ENCODE assay signal across 15 cellular contexts in the genomic region with DNA sequence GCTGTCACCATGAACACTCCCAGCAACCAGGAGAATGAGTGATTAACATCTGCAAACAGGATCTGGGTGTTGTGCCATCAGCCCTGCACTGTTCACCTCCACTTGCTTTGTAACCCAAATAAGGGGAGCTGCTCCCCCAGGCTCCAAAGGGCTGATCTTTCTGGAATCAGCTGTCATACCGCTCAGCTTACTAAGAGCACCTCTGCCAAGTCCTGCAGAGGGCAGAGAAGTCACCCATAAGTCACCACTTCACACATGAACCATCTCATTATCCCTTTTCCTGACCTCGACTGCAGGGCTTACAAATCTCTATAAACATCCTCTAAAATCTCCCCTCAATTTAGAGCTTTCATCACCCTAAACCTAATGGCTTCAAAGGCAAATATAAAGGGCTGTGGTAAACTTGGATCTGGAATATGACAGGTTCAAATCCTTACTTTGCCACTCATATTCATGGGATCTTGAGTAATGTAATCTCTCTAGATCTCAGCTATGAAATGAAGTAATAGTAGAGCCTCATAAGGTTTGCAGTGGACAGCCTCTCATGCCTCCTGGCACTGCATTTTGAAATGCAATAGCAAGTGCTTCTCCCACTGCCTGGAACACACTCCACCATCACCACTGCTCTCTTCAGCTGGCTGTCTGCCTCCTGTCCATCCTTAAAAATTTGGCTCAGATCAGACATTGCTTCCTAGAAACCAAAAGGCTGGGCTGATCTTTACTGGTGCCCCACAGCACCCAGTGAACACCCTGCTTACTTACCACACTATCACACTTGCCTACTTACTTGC. TPM values are rescaled to one million over a fixed set of nuclear protein-coding genes. Genes with fewer than 3 reads are reported as not detected.
A peak's percentile ranks its signal among the peaks of the same experiment; 100 is the strongest.
DNase-seq lines count a peak whose midpoint lies in the region; ATAC-seq and TF ChIP-seq lines count a peak whose summit lies in the region.
"Had no signal": no experiment of that assay in that cellular context is flagged by ENCODE, and none has a peak within 500 bp of the region (broad histone marks: within the 10 kb centered on the region; RNA-seq: fewer than 3 reads in every experiment).

No MANE protein-coding gene starts in this region.

- H3K4me2 ChIP-seq in parathyroid adenoma (ENCODE audit: low read length), result peak overlapping the region; percentile 47

- H3K4me1 Mint-ChIP-seq in activated naive CD4-positive, alpha-beta T cell treated with anti-CD3 and anti-CD28 coated beads, Interleukin-2, amount 50 U/mL, for 24 hours, result peaks cover 27% of the 10 kb centered on the region
- H3K4me1 Mint-ChIP-seq in stimulated activated naive B cell treated with anti-CD40 and anti-IgM and Interleukin-4, amounts not matched to agents 10 μg/mL and 1 μg/mL and 100 μg/mL, for 72 hours, result peaks cover 12 to 17% of the 10 kb centered on the region in 2 donors
- peaks cover 22% of the 10 kb centered on the region for H3K4me1 Mint-ChIP-seq in activated CD4-positive, alpha-beta memory T cell treated with anti-CD3 and anti-CD28 coated beads for 36 hours (ENCODE audit: low read depth)

- H3K4me1 ChIP-seq in parathyroid adenoma, result peaks cover 45% of the 10 kb centered on the region

- POLR2A ChIA-PET in activated CD4-positive, alpha-beta memory T cell treated with anti-CD3 and anti-CD28 coated beads for 36 hours (lab: Charles Lee), result interaction anchor here (0.5 to 1.1 kb wide), 2 partner anchors 33 to 51 kb away, joined by 3 read pairs; no protein-coding TSS in a partner anchor

- no peaks in the 10 kb centered on the region for H3K79me2 ChIP-seq in parathyroid adenoma

- TF ChIP-seq CTCF in parathyroid adenoma (IDR thresholded peaks at IDR 0.05), result peak; percentile 10

- H3K9ac ChIP-seq in parathyroid adenoma, result no peak overlapping the region

- H3K27me3 ChIP-seq in parathyroid adenoma (ENCODE audit: control insufficient read depth, insufficient read depth, low read length), result no peaks in the 10 kb centered on the region

- H3K27ac ChIP-seq in parathyroid adenoma, result peak overlapping the region; percentile 96

- no peak for ATAC-seq in stimulated activated naive B cell treated with anti-CD40 and anti-IgM and Interleukin-4, amounts not matched to agents 10 μg/mL and 1 μg/mL and 100 μg/mL, for 72 hours (replicated peaks)
- ATAC-seq: CD8-positive, alpha-beta T cell; effector memory CD8-positive, alpha-beta T cell; GM12878 had no signal

- CTCF ChIA-PET in activated CD4-positive, alpha-beta memory T cell treated with anti-CD3 and anti-CD28 coated beads for 36 hours (lab: Charles Lee), result no interaction called here

- H3K9me3 Mint-ChIP-seq in activated naive CD4-positive, alpha-beta T cell treated with anti-CD3 and anti-CD28 coated beads, Interleukin-2, amount 50 U/mL, for 24 hours, result no peaks in the 10 kb centered on the region
- H3K9me3 Mint-ChIP-seq in stimulated activated naive B cell treated with anti-CD40 and anti-IgM and Interleukin-4, amounts not matched to agents 10 μg/mL and 1 μg/mL and 100 μg/mL, for 72 hours, result peaks cover 0 to 2% of the 10 kb centered on the region in 2 donors
- H3K9me3 Mint-ChIP-seq in activated CD4-positive, alpha-beta memory T cell treated with anti-CD3 and anti-CD28 coated beads for 36 hours, result no peaks in the 10 kb centered on the region
- H3K9me3 Mint-ChIP-seq: CD8-positive, alpha-beta T cell; effector memory CD8-positive, alpha-beta T cell; memory B cell; nephron had no signal

- H3K36me3 Mint-ChIP-seq in activated naive CD4-positive, alpha-beta T cell treated with anti-CD3 and anti-CD28 coated beads, Interleukin-2, amount 50 U/mL, for 24 hours, result peaks cover 15% of the 10 kb centered on the region
- H3K36me3 Mint-ChIP-seq in stimulated activated naive B cell treated with anti-CD40 and anti-IgM and Interleukin-4, amounts not matched to agents 10 μg/mL and 1 μg/mL and 100 μg/mL, for 72 hours, result peaks cover 14 to 21% of the 10 kb centered on the region in 2 donors
- peaks cover 11% of the 10 kb centered on the region for H3K36me3 Mint-ChIP-seq in activated CD4-positive, alpha-beta memory T cell treated with anti-CD3 and anti-CD28 coated beads for 36 hours

- intact Hi-C loops in activated CD4-positive, alpha-beta memory T cell treated with anti-CD3 and anti-CD28 coated beads for 36 hours (cut with micrococcal nuclease), result no loop called here

- H3K9me3 ChIP-seq in parathyroid adenoma (ENCODE audit: control insufficient read depth, low read length), result no peaks in the 10 kb centered on the region

- peak overlapping the region; percentile 64 for H2AFZ ChIP-seq in parathyroid adenoma

- no peaks in the 10 kb centered on the region for H3K27me3 Mint-ChIP-seq in activated naive CD4-positive, alpha-beta T cell treated with anti-CD3 and anti-CD28 coated beads, Interleukin-2, amount 50 U/mL, for 24 hours
- H3K27me3 Mint-ChIP-seq in stimulated activated naive B cell treated with anti-CD40 and anti-IgM and Interleukin-4, amounts not matched to agents 10 μg/mL and 1 μg/mL and 100 μg/mL, for 72 hours, result peaks cover 4 to 16% of the 10 kb centered on the region in 2 donors
- H3K27me3 Mint-ChIP-seq in activated CD4-positive, alpha-beta memory T cell treated with anti-CD3 and anti-CD28 coated beads for 36 hours, result peaks cover 5% of the 10 kb centered on the region

- H3K27ac Mint-ChIP-seq in activated naive CD4-positive, alpha-beta T cell treated with anti-CD3 and anti-CD28 coated beads, Interleukin-2, amount 50 U/mL, for 24 hours, result peak overlapping the region; percentile 19
- no peak overlapping the region for H3K27ac Mint-ChIP-seq in stimulated activated naive B cell treated with anti-CD40 and anti-IgM and Interleukin-4, amounts not matched to agents 10 μg/mL and 1 μg/mL and 100 μg/mL, for 72 hours
- H3K27ac Mint-ChIP-seq in activated CD4-positive, alpha-beta memory T cell treated with anti-CD3 and anti-CD28 coated beads for 36 hours, result no peak overlapping the region
- H3K27ac Mint-ChIP-seq: CD8-positive, alpha-beta T cell; effector memory CD8-positive, alpha-beta T cell; memory B cell; nephron had no signal

- H3K4me3 ChIP-seq in parathyroid adenoma (ENCODE audit: low read depth, low read length), result peak overlapping the region; percentile 6
- H3K4me3 ChIP-seq: GM12878 had no signal

- no peaks in the 10 kb centered on the region for H3K36me3 ChIP-seq in parathyroid adenoma (ENCODE audit: control insufficient read depth, insufficient read depth, low read length)

- H3K4me3 Mint-ChIP-seq in activated naive CD4-positive, alpha-beta T cell treated with anti-CD3 and anti-CD28 coated beads, Interleukin-2, amount 50 U/mL, for 24 hours, result no peak overlapping the region
- H3K4me3 Mint-ChIP-seq in stimulated activated naive B cell treated with anti-CD40 and anti-IgM and Interleukin-4, amounts not matched to agents 10 μg/mL and 1 μg/mL and 100 μg/mL, for 72 hours, result no peak overlapping the region
- no peak overlapping the region for H3K4me3 Mint-ChIP-seq in activated CD4-positive, alpha-beta memory T cell treated with anti-CD3 and anti-CD28 coated beads for 36 hours
- H3K4me3 Mint-ChIP-seq: CD8-positive, alpha-beta T cell; effector memory CD8-positive, alpha-beta T cell; memory B cell; nephron had no signal

- DNase-seq in activated naive CD4-positive, alpha-beta T cell treated with Interleukin-2 at 50 U/mL for 16 hours, result no peak
- DNase-seq in NCI-H226 (peak; percentile 12), fibroblast of peridontal ligament (ENCODE audit: extremely low read depth) (peak; percentile 41), NCI-H2196 treated with DMSO at 0.1 percent for 48 hours (lab: John Stamatoyannopoulos, UW; ENCODE audit: unreplicated experiment) (no peak)
- DNase-seq in stimulated activated naive B cell treated with anti-CD40 and anti-IgM and Interleukin-4, amounts not matched to agents 10 μg/mL and 1 μg/mL and 100 μg/mL, for 72 hours, result no peak
- no peak for DNase-seq in activated CD4-positive, alpha-beta memory T cell treated with anti-CD3 and anti-CD28 coated beads for 36 hours
- DNase-seq: CD8-positive, alpha-beta T cell; effector memory CD8-positive, alpha-beta T cell; NCI-H187; NCI-H510A treated with DMSO at 0.1 percent for 48 hours had no signal

RNA-seq across cellular contexts. Expression of a gene that starts 38.8 kb away (rescaled TPM):
- total RNA-seq in activated CD4-positive, alpha-beta memory T cell treated with anti-CD3 and anti-CD28 coated beads for 36 hours, result 10 to 100 TPM; 15.4 to 16.8 TPM

Comparison
In these comparisons a context has a peak if more than half of its experiments do, and no peak if none do; other contexts are left out.
1. DNase-seq: peak in NCI-H226 (single experiment) and fibroblast of peridontal ligament (single experiment); none in activated naive CD4-positive, alpha-beta T cell treated with Interleukin-2 at 50 U/mL for 16 hours (single experiment), stimulated activated naive B cell treated with anti-CD40 and anti-IgM and Interleukin-4, amounts not matched to agents 10 μg/mL and 1 μg/mL and 100 μg/mL, for 72 hours (single experiment), activated CD4-positive, alpha-beta memory T cell treated with anti-CD3 and anti-CD28 coated beads for 36 hours (single experiment) and NCI-H2196 treated with DMSO at 0.1 percent for 48 hours (single experiment).